32 cellular contexts compared by ENCODE assay signal in the genomic region with DNA sequence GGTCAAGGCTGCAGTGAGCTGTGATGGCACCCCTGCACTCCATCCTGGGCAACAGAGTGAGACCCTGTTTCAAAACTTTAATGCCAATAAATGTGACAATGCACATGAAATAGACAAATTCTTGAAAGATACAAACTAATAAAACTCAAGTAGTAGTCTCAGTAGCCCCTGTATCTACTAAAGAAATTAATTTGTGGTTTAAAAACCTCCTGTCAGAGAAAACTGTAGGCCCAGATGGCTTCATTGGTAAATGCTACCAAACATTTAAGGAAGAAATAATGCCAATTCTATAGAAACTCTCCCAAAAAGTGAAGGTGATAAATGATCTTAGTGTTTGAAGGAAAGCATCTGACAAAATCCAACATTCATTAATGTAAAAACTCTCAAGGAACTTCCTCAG.
"Had no signal": no experiment of that assay in that cellular context is flagged by ENCODE, and none has a peak within 500 bp of the region (broad histone marks: within the 10 kb centered on the region; RNA-seq: fewer than 3 reads in every experiment).

No MANE protein-coding gene starts in this region.

- H3K27me3 ChIP-seq: ascending aorta, esophagus muscularis mucosa, foreskin keratinocyte, heart left ventricle, left lung, pancreas, sigmoid colon, stomach, tibial artery had no signal

- H3K4me1 ChIP-seq: ascending aorta, foreskin keratinocyte, lower lobe of right lung, pancreas, prostate gland, sigmoid colon, tibial artery had no signal

- H3K4me2 ChIP-seq: SK-N-SH had no signal

- ATAC-seq: activated CD4-positive, CD25-positive, alpha-beta regulatory T cell treated with anti-CD3 and anti-CD28 coated beads, Interleukin-2, amount 50 U/mL, for 24 hours; activated CD8-positive, alpha-beta memory T cell treated with anti-CD3 and anti-CD28 coated beads, Interleukin-2, amount 10 ng/mL, durations not matched to agents 7 days and 5 days; foreskin keratinocyte; heart left ventricle; left lung; lower lobe of right lung; pancreas; stimulated activated naive B cell treated with anti-CD40 and anti-IgM and Interleukin-4, amounts not matched to agents 10 μg/mL and 1 μg/mL and 100 μg/mL, for 72 hours; T-helper 17 cell had no signal

- H3K27ac ChIP-seq: ascending aorta, esophagus muscularis mucosa, foreskin keratinocyte, heart left ventricle, left lung, lower lobe of right lung, pancreas, prostate gland, sigmoid colon, stomach, tibial artery, WERI-Rb-1 had no signal

- H3K9me2 ChIP-seq: SK-N-SH had no signal

- H3K4me1 Mint-ChIP-seq: nephron progenitor cell had no signal

- H3K9me3 ChIP-seq: ascending aorta, esophagus muscularis mucosa, left lung, pancreas, prostate gland, sigmoid colon, SK-N-SH, stomach had no signal

- H3K27me3 Mint-ChIP-seq: activated CD4-positive, alpha-beta memory T cell treated with anti-CD3 and anti-CD28 coated beads, Interleukin-2, amount 10 ng/mL, durations not matched to agents 7 days and 5 days; activated CD4-positive, alpha-beta T cell treated with anti-CD3 and anti-CD28 coated beads, Interleukin-2, amount 10 ng/mL, durations not matched to agents 24 days and 14 days; activated CD8-positive, alpha-beta memory T cell treated with anti-CD3 and anti-CD28 coated beads, Interleukin-2, amount 10 ng/mL, durations not matched to agents 7 days and 5 days; activated naive CD8-positive, alpha-beta T cell treated with anti-CD3 and anti-CD28 coated beads, Interleukin-2, amount 10 ng/mL, durations not matched to agents 7 days and 5 days; brain; stimulated activated naive B cell treated with anti-CD40 and anti-IgM and Interleukin-4, amounts not matched to agents 10 μg/mL and 1 μg/mL and 100 μg/mL, for 72 hours; T-helper 17 cell had no signal

- DNase-seq: activated CD4-positive, alpha-beta memory T cell treated with anti-CD3 and anti-CD28 coated beads, Interleukin-2, amount 10 ng/mL, durations not matched to agents 7 days and 5 days; activated CD4-positive, alpha-beta T cell treated with anti-CD3 and anti-CD28 coated beads, Interleukin-2, amount 10 ng/mL, durations not matched to agents 24 days and 14 days; activated CD8-positive, alpha-beta memory T cell treated with anti-CD3 and anti-CD28 coated beads, Interleukin-2, amount 10 ng/mL, durations not matched to agents 7 days and 5 days; activated naive CD8-positive, alpha-beta T cell treated with anti-CD3 and anti-CD28 coated beads, Interleukin-2, amount 10 ng/mL, durations not matched to agents 7 days and 5 days; activated T-cell treated with anti-CD3 and anti-CD28 coated beads, Interleukin-2, amount 50 U/mL, for 48 hours; foreskin keratinocyte; heart left ventricle; left lung; lower lobe of right lung; mesenchymal stem cell; nephron progenitor cell; pancreas; retina; sigmoid colon; SK-N-SH; small intestine; stimulated activated CD4-positive, alpha-beta T cell treated with anti-CD3 and anti-CD28 coated beads, Interleukin-1b, Interleukin-23, amount 100 ng/mL, for 48 hours; stimulated activated CD4-positive, alpha-beta T cell treated with anti-CD3 and anti-CD28 coated beads, Interleukin-4, amount 100 ng/mL, for 4 hours; stimulated activated CD8-positive, alpha-beta memory T cell treated with anti-CD3 and anti-CD28 coated beads, Interleukin-4, amount 100 ng/mL, for 48 hours; stimulated activated naive B cell treated with anti-CD40 and anti-IgM and Interleukin-4, amounts not matched to agents 10 μg/mL and 1 μg/mL and 100 μg/mL, for 72 hours; stomach; SW 1271; T-helper 17 cell; T1000; tibial artery; WERI-Rb-1 had no signal

- H3K4me3 Mint-ChIP-seq: activated CD4-positive, alpha-beta memory T cell treated with anti-CD3 and anti-CD28 coated beads, Interleukin-2, amount 10 ng/mL, durations not matched to agents 7 days and 5 days; activated CD4-positive, alpha-beta T cell treated with anti-CD3 and anti-CD28 coated beads, Interleukin-2, amount 10 ng/mL, durations not matched to agents 24 days and 14 days; activated CD8-positive, alpha-beta memory T cell treated with anti-CD3 and anti-CD28 coated beads, Interleukin-2, amount 10 ng/mL, durations not matched to agents 7 days and 5 days; activated naive CD8-positive, alpha-beta T cell treated with anti-CD3 and anti-CD28 coated beads, Interleukin-2, amount 10 ng/mL, durations not matched to agents 7 days and 5 days; brain; nephron progenitor cell; stimulated activated naive B cell treated with anti-CD40 and anti-IgM and Interleukin-4, amounts not matched to agents 10 μg/mL and 1 μg/mL and 100 μg/mL, for 72 hours; T-helper 17 cell had no signal

- H3K4me3 ChIP-seq: ascending aorta, esophagus muscularis mucosa, heart left ventricle, left lung, lower lobe of right lung, pancreas, prostate gland, sigmoid colon, stomach, tibial artery had no signal

- H3K27ac Mint-ChIP-seq: activated CD4-positive, alpha-beta memory T cell treated with anti-CD3 and anti-CD28 coated beads, Interleukin-2, amount 10 ng/mL, durations not matched to agents 7 days and 5 days; activated CD4-positive, alpha-beta T cell treated with anti-CD3 and anti-CD28 coated beads, Interleukin-2, amount 10 ng/mL, durations not matched to agents 24 days and 14 days; activated CD8-positive, alpha-beta memory T cell treated with anti-CD3 and anti-CD28 coated beads, Interleukin-2, amount 10 ng/mL, durations not matched to agents 7 days and 5 days; activated naive CD8-positive, alpha-beta T cell treated with anti-CD3 and anti-CD28 coated beads, Interleukin-2, amount 10 ng/mL, durations not matched to agents 7 days and 5 days; activated T-helper 2 cell treated with anti-CD3 and anti-CD28 coated beads, Interferon-gamma antibody, Interleukin-2, Interleukin-4, amounts not matched to agents 10 μg/mL and 5 μg/mL and 100 μg/mL, durations not matched to agents 14 hours and 24 hours and 36 hours; brain; nephron progenitor cell; T-helper 17 cell had no signal
